23 cellular contexts compared by ENCODE assay signal in genomic region chr15:61046291-61046690, GRCh38.
DNase-seq lines count a peak whose midpoint lies in the region; ATAC-seq, FAIRE-seq and TF ChIP-seq lines count a peak whose summit lies in the region.
"Had no signal": no experiment of that assay in that cellular context is flagged by ENCODE, and none has a peak within 500 bp of the region (broad histone marks: within the 10 kb centered on the region; RNA-seq: fewer than 3 reads in every experiment).

No MANE protein-coding gene starts in this region.

- H3K4me3 ChIP-seq in IMR-90 (ENCODE audit: insufficient read depth, low read depth, low read length) (no peak overlapping the region), ascending aorta (no peak overlapping the region), H1 (ENCODE audit: extremely low read depth in 1 of 4, insufficient read depth in 2 of 4, low read depth in 3 of 4, low read length in 4 of 4) (no peak overlapping the region)
- H3K4me3 ChIP-seq: BLaER1 had no signal

- no peak overlapping the region for H2AK9ac ChIP-seq in IMR-90 (replicated peaks; ENCODE audit: low read depth, low read length, poor library complexity)

- H3K36me3 ChIP-seq in IMR-90 (ENCODE audit: control insufficient read depth, insufficient read depth, low read length) (no peaks in the 10 kb centered on the region), ascending aorta (no peaks in the 10 kb centered on the region), H1 (ENCODE audit: control insufficient read depth in 2 of 4, insufficient read depth in 4 of 4, low read length in 3 of 4) (no peaks in the 10 kb centered on the region)
- H3K36me3 ChIP-seq: BE2C, BLaER1 had no signal

- H3K9ac ChIP-seq in IMR-90 (ENCODE audit: low read depth, low read length) (no peak overlapping the region), H1 (replicated peaks in 1 of 4; ENCODE audit: extremely low read depth in 1 of 4, low read depth in 3 of 4, low read length in 3 of 4) (no peak overlapping the region)
- H3K9ac ChIP-seq: BLaER1 had no signal

- TF ChIP-seq POLR2A in IMR-90 (IDR thresholded peaks at IDR 0.05; ENCODE audit: low read depth, low read length) (no peak), H1 (IDR thresholded peaks at IDR 0.05; ENCODE audit: control extremely low read depth in 1 of 2, low read depth in 2 of 2, low read length in 2 of 2) (no peak)

- H2AFZ ChIP-seq in IMR-90 (replicated peaks; ENCODE audit: low read length, poor library complexity) (no peak overlapping the region), H1 (ENCODE audit: low read length) (no peak overlapping the region)

- H3K27ac ChIP-seq in IMR-90 (ENCODE audit: insufficient read depth, low read length) = no peak overlapping the region
- peak overlapping the region; percentile 28 to 46 for H3K27ac ChIP-seq in ascending aorta
- no peak overlapping the region for H3K27ac ChIP-seq in H1 (ENCODE audit: low read depth, low read length)
- H3K27ac ChIP-seq: BLaER1 had no signal

- dilution Hi-C loops in IMR-90 (cut with HindIII; ENCODE audit: low sequenced_read_pairs, unreplicated experiment) = no loop called here

- H2BK15ac ChIP-seq in IMR-90 (ENCODE audit: low read depth, low read length) (no peak overlapping the region), H1 (ENCODE audit: low read length) (no peak overlapping the region)

- no peak overlapping the region for H3K27ac Mint-ChIP-seq in Calu3 (ENCODE audit: unreplicated experiment)
- H3K27ac Mint-ChIP-seq in natural killer cell = no peak overlapping the region
- H3K27ac Mint-ChIP-seq: CD4-positive, alpha-beta memory T cell; CD4-positive, CD25-positive, alpha-beta regulatory T cell; CD8-positive, alpha-beta memory T cell had no signal

- intact Hi-C loops in IMR-90 (cut with micrococcal nuclease) = no loop called here
- intact Hi-C loops in ascending aorta (cut with DNase I) = no loop called here
- intact Hi-C loops in Calu3 (cut with micrococcal nuclease; ENCODE audit: unreplicated experiment) = no loop called here
- intact Hi-C loops in natural killer cell (cut with micrococcal nuclease) = no loop called here

- no peak overlapping the region for H3K4ac ChIP-seq in IMR-90 (ENCODE audit: low read depth, low read length)
- H3K4ac ChIP-seq in H1 (replicated peaks; ENCODE audit: insufficient read length, low read depth, low read length) = no peak overlapping the region

- H4K91ac ChIP-seq in IMR-90 (ENCODE audit: insufficient read depth, low read depth, low read length) (no peak overlapping the region), H1 (replicated peaks; ENCODE audit: insufficient read length, low read length) (no peak overlapping the region)

- peaks cover 7% of the 10 kb centered on the region; the same call in 1 of the 2 replicates for H3K9me1 ChIP-seq in IMR-90 (ENCODE audit: insufficient read depth, low read length)

- BruUV-seq in IMR-90 (replicated peaks; lab: Mats Ljungman, UMichigan) = no TSS peak
- BruUV-seq in Calu3 (replicated peaks; lab: Mats Ljungman, UMichigan) = no TSS peak

- no peak overlapping the region for H3K56ac ChIP-seq in IMR-90 (ENCODE audit: extremely low read depth, insufficient read depth, low read length)
- no peak overlapping the region for H3K56ac ChIP-seq in H1 (replicated peaks; ENCODE audit: insufficient read length, low read depth, low read length)

- H2AK5ac ChIP-seq in IMR-90 (ENCODE audit: low read depth, low read length) = no peak overlapping the region
- H2AK5ac ChIP-seq in H1 (ENCODE audit: low read depth, low read length) = no peak overlapping the region

- no peaks in the 10 kb centered on the region for H3K79me2 ChIP-seq in H1 (ENCODE audit: control insufficient read depth in 1 of 2, insufficient read depth in 2 of 2, low read length in 2 of 2)

- no peak overlapping the region for H2BK12ac ChIP-seq in H1 (ENCODE audit: low read depth, low read length)

- no peak overlapping the region for H3K18ac ChIP-seq in IMR-90 (ENCODE audit: low read depth, low read length)
- H3K18ac ChIP-seq in H1 (ENCODE audit: extremely low read depth, low read length) = no peak overlapping the region

- H3K4me3 Mint-ChIP-seq in Calu3 (ENCODE audit: low read depth, unreplicated experiment) (no peak overlapping the region), natural killer cell (no peak overlapping the region)
- H3K4me3 Mint-ChIP-seq: CD14-positive monocyte had no signal

- H3K79me1 ChIP-seq in IMR-90 (ENCODE audit: low read depth in 1 of 2, low read length in 2 of 2) (no peaks in the 10 kb centered on the region), H1 (ENCODE audit: low read depth, low read length) (no peaks in the 10 kb centered on the region; the same call in 1 of the 2 replicates)

- H2BK5ac ChIP-seq in IMR-90 (ENCODE audit: low read depth, low read length, poor library complexity, severe bottlenecking) = no peak overlapping the region
- H2BK5ac ChIP-seq in H1 (ENCODE audit: low read depth, low read length) = no peak overlapping the region

- H3K9me3 Mint-ChIP-seq in Calu3 (ENCODE audit: low read depth, unreplicated experiment) (no peaks in the 10 kb centered on the region), natural killer cell (no peaks in the 10 kb centered on the region)
- H3K9me3 Mint-ChIP-seq: CD4-positive, alpha-beta memory T cell; CD4-positive, CD25-positive, alpha-beta regulatory T cell had no signal

- no peaks in the 10 kb centered on the region for H3K36me3 Mint-ChIP-seq in Calu3 (ENCODE audit: insufficient read depth, unreplicated experiment)
- no peaks in the 10 kb centered on the region for H3K36me3 Mint-ChIP-seq in natural killer cell
- H3K36me3 Mint-ChIP-seq: CD14-positive monocyte; CD4-positive, alpha-beta memory T cell; CD4-positive, CD25-positive, alpha-beta regulatory T cell; CD8-positive, alpha-beta memory T cell had no signal

- H4K20me1 ChIP-seq in IMR-90 (ENCODE audit: insufficient read depth, low read length) (no peaks in the 10 kb centered on the region; the same call in none of the 2 replicates), H1 (replicated peaks in 1 of 2; ENCODE audit: control insufficient read depth in 1 of 2, insufficient read depth in 2 of 2, low read length in 2 of 2) (no peaks in the 10 kb centered on the region)
- H4K20me1 ChIP-seq: BLaER1 had no signal

- CTCF ChIA-PET in IMR-90 (lab: Yijun Ruan, JAX) = interaction anchor here (1.0 kb wide), 1 partner anchor 13 kb away, joined by 3 read pairs; no protein-coding TSS in a partner anchor
- CTCF ChIA-PET in H1 (lab: Charles Lee; ENCODE audit: partially characterized antibody) = interaction anchor here (0.8 to 1.7 kb wide), 6 partner anchors 12 to 391 kb away, joined by 3 to 9 read pairs (median 4); no protein-coding TSS in a partner anchor
- CTCF ChIA-PET in Calu3 (lab: Charles Lee) = interaction anchor here (0.7 kb wide), 1 partner anchor 12 kb away, joined by 5 read pairs; no protein-coding TSS in a partner anchor

- POLR2A ChIA-PET in IMR-90 (lab: Charles Lee; ENCODE audit: unreplicated experiment) = no interaction called here
- POLR2A ChIA-PET in H1 (lab: Charles Lee; ENCODE audit: partially characterized antibody) = interaction anchor here (0.6 kb wide), 1 partner anchor 616 kb away, joined by 3 read pairs; no protein-coding TSS in a partner anchor

- TF ChIP-seq EP300 in H1 (IDR thresholded peaks at IDR 0.05; ENCODE audit: borderline replicate concordance in 1 of 2, low read depth in 2 of 2, low read length in 2 of 2) = no peak

- no peak for ATAC-seq in IMR-90 (ENCODE audit: low read depth)
- no peak for ATAC-seq in natural killer cell

- H3K27me3 Mint-ChIP-seq in Calu3 (ENCODE audit: unreplicated experiment) (peaks cover 87% of the 10 kb centered on the region), natural killer cell (ENCODE audit: low read depth in 2 of 2) (peaks cover 5 to 8% of the 10 kb centered on the region in 2 donors)

- H3K23ac ChIP-seq in IMR-90 (ENCODE audit: low read depth, low read length) (no peak overlapping the region), H1 (ENCODE audit: insufficient read length) (no peak overlapping the region)

- TF ChIP-seq CTCF in IMR-90 (conservative IDR thresholded peaks at IDR 0.05; ENCODE audit: low read depth, low read length) (no peak), ascending aorta (IDR thresholded peaks at IDR 0.05) (no peak), H1 (IDR thresholded peaks at IDR 0.05; ENCODE audit: control extremely low read depth in 1 of 3, insufficient read depth in 1 of 3, low read depth in 1 of 3, low read length in 3 of 3) (no peak), Calu3 (IDR thresholded peaks at IDR 0.05; ENCODE audit: unreplicated experiment) (no peak), natural killer cell (IDR thresholded peaks at IDR 0.05) (no peak)

- in situ Hi-C loops in IMR-90 (cut with MboI; ENCODE audit: low sequenced_read_pairs) = no loop called here

- H3K9me3 ChIP-seq in IMR-90 (ENCODE audit: control insufficient read depth, insufficient read depth, low read length) = no peaks in the 10 kb centered on the region
- H3K9me3 ChIP-seq in ascending aorta = no peaks in the 10 kb centered on the region
- H3K9me3 ChIP-seq in H1 (ENCODE audit: insufficient read depth in 2 of 2, low read depth in 1 of 2, low read length in 1 of 2) = no peaks in the 10 kb centered on the region
- H3K9me3 ChIP-seq: BE2C, BLaER1 had no signal

- H3K4me1 ChIP-seq in IMR-90 (ENCODE audit: control insufficient read depth, insufficient read depth, low read length) (peaks cover 12% of the 10 kb centered on the region), ascending aorta (peaks cover 0 to 7% of the 10 kb centered on the region in 2 donors), H1 (replicated peaks in 1 of 4; ENCODE audit: control insufficient read depth in 3 of 4, insufficient read depth in 4 of 4, low read length in 3 of 4) (peaks cover 0 to 3% (median 1%) of the 10 kb centered on the region in 4 experiments; a peak in 2 of 7 replicates)
- H3K4me1 ChIP-seq: BLaER1 had no signal

- no peaks in the 10 kb centered on the region for H3K23me2 ChIP-seq in H1 (ENCODE audit: low read depth, low read length)

- H3K4me1 Mint-ChIP-seq in Calu3 (ENCODE audit: low read depth, unreplicated experiment) = peaks cover 9% of the 10 kb centered on the region
- no peaks in the 10 kb centered on the region for H3K4me1 Mint-ChIP-seq in natural killer cell
- H3K4me1 Mint-ChIP-seq: CD4-positive, alpha-beta memory T cell; CD4-positive, CD25-positive, alpha-beta regulatory T cell; CD8-positive, alpha-beta memory T cell had no signal

- H3K14ac ChIP-seq in IMR-90 (replicated peaks; ENCODE audit: low read depth, low read length) (no peak overlapping the region), H1 (ENCODE audit: insufficient read length) (no peak overlapping the region)

- no peak overlapping the region for H2BK20ac ChIP-seq in IMR-90 (ENCODE audit: low read depth, low read length)
- no peak overlapping the region for H2BK20ac ChIP-seq in H1 (ENCODE audit: low read length)

- no peak overlapping the region for H4K5ac ChIP-seq in IMR-90 (ENCODE audit: low read depth, low read length)
- no peak overlapping the region for H4K5ac ChIP-seq in H1 (ENCODE audit: insufficient read length, low read depth, low read length)

- DNase-seq in IMR-90 = no peak
- no peak for DNase-seq in ascending aorta (ENCODE audit: low spot score in 2 of 2)
- no peak for DNase-seq in H1 (ENCODE audit: low read depth in 1 of 2, low spot score in 2 of 2)
- no peak for DNase-seq in Calu3
- no peak for DNase-seq in natural killer cell
- DNase-seq in OCI-M1 (lab: John Stamatoyannopoulos, UW) = no peak
- DNase-seq: 8988T; ACHN; BE2C; C1 segment of cervical spinal cord; CD4-positive, alpha-beta memory T cell; CD4-positive, CD25-positive, alpha-beta regulatory T cell; CD8-positive, alpha-beta memory T cell; COR-L47; DMS79 treated with DMSO at 0.1 percent for 48 hours; GF-D8 had no signal

- H3K4me2 ChIP-seq in IMR-90 (ENCODE audit: low read depth, low read length) = no peak overlapping the region
- no peak overlapping the region for H3K4me2 ChIP-seq in H1 (ENCODE audit: insufficient read depth in 1 of 2, low read depth in 2 of 2, low read length in 2 of 2)
- H3K4me2 ChIP-seq: BLaER1 had no signal

- TF ChIP-seq RAD21 in IMR-90 (IDR thresholded peaks at IDR 0.05; ENCODE audit: low read length) (no peak), H1 (IDR thresholded peaks at IDR 0.05 in 1 of 2, conservative IDR thresholded peaks at IDR 0.05 in 1 of 2; ENCODE audit: low read depth in 2 of 2, low read length in 2 of 2) (no peak)

- H4K8ac ChIP-seq in IMR-90 (ENCODE audit: low read depth in 2 of 2, low read length in 2 of 2) (no peak overlapping the region), H1 (ENCODE audit: extremely low read depth, insufficient read depth, low read length) (no peak overlapping the region)

- H2BK120ac ChIP-seq in IMR-90 (ENCODE audit: low read depth, low read length) (no peak overlapping the region), H1 (replicated peaks; ENCODE audit: low read depth, low read length) (no peak overlapping the region)

- 100% methylated on average over 1 of the region's 5 CpGs; no CpG with 5 or more reads in 1 of the 2 experiments for WGBS in IMR-90 (ENCODE audit: extremely low coverage in 2 of 2, insufficient read length in 1 of 2), 2 experiments
- WGBS in H1 (ENCODE audit: extremely low coverage in 1 of 2, insufficient coverage in 1 of 2, insufficient read length in 1 of 2, insufficient replicate concordance in 2 of 2, low coverage in 1 of 2, low lambda C conversion rate in 2 of 2, missing lambda C conversion rate in 1 of 2), 2 experiments = 90% methylated on average over 5 of the region's 5 CpGs; no CpG with 5 or more reads in 1 of the 2 experiments

- H3K27me3 ChIP-seq in IMR-90 (ENCODE audit: control insufficient read depth, insufficient read depth, low read length) (peaks cover 7% of the 10 kb centered on the region; the same call in 1 of the 2 replicates), ascending aorta (no peaks in the 10 kb centered on the region), H1 (replicated peaks in 1 of 4; ENCODE audit: control insufficient read depth in 3 of 4, extremely low read depth in 1 of 4, insufficient read depth in 3 of 4, low read length in 3 of 4) (no peaks in the 10 kb centered on the region)
- H3K27me3 ChIP-seq: BE2C, BLaER1 had no signal

- FAIRE-seq in H1 (lab: Jason Lieb, UNC) = no peak
- FAIRE-seq: A204.1, D721Med, G401.6, GM12891, GM19239 had no signal

Comparison
In these comparisons a context has a peak if more than half of its experiments do, and no peak if none do; other contexts are left out.
1. H3K27ac ChIP-seq: peak in ascending aorta (2 of 2); none in IMR-90 (single experiment) and H1 (single experiment).